Comparison of ENCODE assay signal across 8 cellular contexts in the genomic region with DNA sequence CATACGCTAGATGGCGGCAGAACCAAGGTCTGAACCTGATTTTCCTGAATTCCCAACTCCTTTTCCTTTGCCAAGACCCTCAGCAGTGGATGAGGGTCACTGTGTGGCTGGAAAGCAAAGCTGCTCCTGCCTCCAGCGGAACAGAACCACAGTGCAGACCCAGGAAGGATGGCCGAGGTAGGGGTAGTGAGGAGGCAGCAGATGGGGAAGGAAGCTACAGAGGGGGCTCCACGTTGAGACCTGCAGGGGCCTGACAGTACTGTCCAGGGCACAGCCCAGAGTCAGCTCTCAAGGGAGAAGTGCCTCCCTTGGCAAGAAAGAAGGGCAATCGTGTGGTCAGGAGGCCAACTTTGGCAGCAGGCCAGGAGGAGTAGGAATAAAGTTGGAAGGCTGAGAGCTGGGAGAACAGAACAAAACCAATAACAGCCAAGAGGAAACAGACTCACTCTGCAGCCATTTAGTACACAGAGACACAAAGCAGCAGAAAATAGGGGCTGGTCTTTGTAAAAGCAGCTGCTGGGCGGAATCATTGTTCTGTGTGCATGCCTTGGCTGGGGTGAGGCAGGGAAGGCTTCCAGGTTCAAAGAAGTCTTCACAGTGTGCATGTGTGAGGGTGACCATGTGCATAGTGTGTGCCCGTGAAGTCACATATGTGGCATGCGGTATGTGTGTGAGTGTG. TPM values are rescaled to one million over a fixed set of nuclear protein-coding genes. Genes with fewer than 3 reads are reported as not detected.
DNase-seq lines count a peak whose midpoint lies in the region; ATAC-seq and TF ChIP-seq lines count a peak whose summit lies in the region.

No MANE protein-coding gene starts in this region.

- no peak for ATAC-seq in GM18861 (IDR thresholded peaks at IDR 0.05; ENCODE audit: unreplicated experiment)

- H3K4me1 Mint-ChIP-seq in chondrocyte (ENCODE audit: low read depth) = peaks cover 35% of the 10 kb centered on the region

- DNase-seq in AML-193 (lab: John Stamatoyannopoulos, UW) = peak; percentile 50 to 56
- DNase-seq in NCI-H146 (lab: John Stamatoyannopoulos, UW) = peak; percentile 51
- DNase-seq in chondrocyte (ENCODE audit: low spot score) = no peak
- peak; percentile 70 for DNase-seq in kidney tubule cell (ENCODE audit: low spot score)
- DNase-seq in stromal cell of bone marrow (ENCODE audit: low read depth) = peak; percentile 51
- DNase-seq in NCI-H187 treated with DMSO at 0.1 percent for 48 hours (lab: John Stamatoyannopoulos, UW) = no peak
- DNase-seq in GM19240 (ENCODE audit: insufficient read length, low spot score) = no peak

- peak overlapping the region; percentile 88 for H3K27ac Mint-ChIP-seq in chondrocyte (ENCODE audit: unreplicated experiment)

- no peaks in the 10 kb centered on the region for H3K9me3 Mint-ChIP-seq in chondrocyte (ENCODE audit: low read depth)

- H3K27me3 Mint-ChIP-seq in chondrocyte (ENCODE audit: low read depth) = peaks cover 21% of the 10 kb centered on the region

- TF ChIP-seq CTCF in chondrocyte (IDR thresholded peaks at IDR 0.05) = peak; percentile 67

- peaks cover 4% of the 10 kb centered on the region for H3K36me3 Mint-ChIP-seq in chondrocyte (ENCODE audit: low read depth)

- no peak overlapping the region for H3K4me3 Mint-ChIP-seq in chondrocyte (ENCODE audit: unreplicated experiment)

RNA-seq across cellular contexts. Expression of gene GABRR2, which starts 3.1 kb away (rescaled TPM):
- total RNA-seq in chondrocyte = 0.57 to 1.4 TPM (median 0.72 TPM) in 3 replicates

RNA-seq across cellular contexts. Expression of gene UBE2J1, which starts 40.5 kb away (rescaled TPM):
- 42.6 to 49.8 TPM (median 49.1 TPM) in 3 replicates for total RNA-seq in chondrocyte

Comparison
In these comparisons a context has a peak if more than half of its experiments do, and no peak if none do; other contexts are left out.
1. DNase-seq: peak in AML-193 (2 of 2), NCI-H146 (single experiment), kidney tubule cell (single experiment) and stromal cell of bone marrow (single experiment); none in chondrocyte (single experiment), NCI-H187 treated with DMSO at 0.1 percent for 48 hours (single experiment) and GM19240 (single experiment).